ENCODE assay signal across 27 cellular contexts in genomic region chr9:8706546-8706945, GRCh38.
"Had no signal": no experiment of that assay in that cellular context is flagged by ENCODE, and none has a peak within 500 bp of the region (broad histone marks: within the 10 kb centered on the region; RNA-seq: fewer than 3 reads in every experiment).

No MANE protein-coding gene starts in this region.

- ATAC-seq: activated CD4-positive, CD25-positive, alpha-beta regulatory T cell treated with anti-CD3 and anti-CD28 coated beads, Interleukin-2, amount 50 U/mL, for 24 hours; activated CD8-positive, alpha-beta T cell treated with anti-CD3 and anti-CD28 coated beads for 36 hours; activated T-cell treated with anti-CD3 and anti-CD28 coated beads, Interleukin-2, amount 50 U/mL, for 72 hours; Panc1 had no signal

- H3K9me3 Mint-ChIP-seq: activated CD8-positive, alpha-beta T cell treated with anti-CD3 and anti-CD28 coated beads for 36 hours; activated naive CD8-positive, alpha-beta T cell treated with anti-CD3 and anti-CD28 coated beads, Interleukin-2, amount 10 ng/mL, durations not matched to agents 7 days and 5 days; activated T-cell treated with anti-CD3 and anti-CD28 coated beads, Interleukin-2, amount 50 U/mL, for 72 hours; activated T-helper 2 cell treated with anti-CD3 and anti-CD28 coated beads, Interferon-gamma antibody, Interleukin-2, Interleukin-4, amounts not matched to agents 10 μg/mL and 5 μg/mL and 100 μg/mL, durations not matched to agents 14 hours and 24 hours and 36 hours had no signal

- H3K27me3 Mint-ChIP-seq: activated naive CD8-positive, alpha-beta T cell treated with anti-CD3 and anti-CD28 coated beads, Interleukin-2, amount 10 ng/mL, durations not matched to agents 7 days and 5 days had no signal

- H3K27ac Mint-ChIP-seq: activated CD8-positive, alpha-beta T cell treated with anti-CD3 and anti-CD28 coated beads for 36 hours; activated naive CD8-positive, alpha-beta T cell treated with anti-CD3 and anti-CD28 coated beads, Interleukin-2, amount 10 ng/mL, durations not matched to agents 7 days and 5 days; activated T-cell treated with anti-CD3 and anti-CD28 coated beads, Interleukin-2, amount 50 U/mL, for 72 hours; activated T-helper 2 cell treated with anti-CD3 and anti-CD28 coated beads, Interferon-gamma antibody, Interleukin-2, Interleukin-4, amounts not matched to agents 10 μg/mL and 5 μg/mL and 100 μg/mL, durations not matched to agents 14 hours and 24 hours and 36 hours; IgD-negative memory B cell had no signal

- H3K4me3 Mint-ChIP-seq: activated CD8-positive, alpha-beta T cell treated with anti-CD3 and anti-CD28 coated beads for 36 hours; activated naive CD8-positive, alpha-beta T cell treated with anti-CD3 and anti-CD28 coated beads, Interleukin-2, amount 10 ng/mL, durations not matched to agents 7 days and 5 days; activated T-cell treated with anti-CD3 and anti-CD28 coated beads, Interleukin-2, amount 50 U/mL, for 72 hours; IgD-negative memory B cell had no signal

- DNase-seq: activated CD4-positive, alpha-beta T cell treated with anti-CD3 and anti-CD28 coated beads for 4 hours; activated CD8-positive, alpha-beta memory T cell treated with anti-CD3 and anti-CD28 coated beads, Interleukin-2, amount 50 U/mL, for 4 hours; activated CD8-positive, alpha-beta T cell treated with anti-CD3 and anti-CD28 coated beads for 36 hours; activated gamma-delta T cell treated with Interleukin-2 at 50 U/mL for 16 hours; activated naive CD4-positive, alpha-beta T cell treated with anti-CD3 and anti-CD28 coated beads, Interleukin-2, amount 50 U/mL, for 16 hours; activated naive CD8-positive, alpha-beta T cell treated with anti-CD3 and anti-CD28 coated beads, Interleukin-2, amount 10 ng/mL, durations not matched to agents 7 days and 5 days; activated T-cell treated with anti-CD3 and anti-CD28 coated beads, Interleukin-2, amount 50 U/mL, for 72 hours; adrenal gland; anterior cingulate cortex; KG1; NCI-H1092; NCI-H1417; NCI-H2029 treated with DMSO at 0.1 percent for 48 hours; NCI-H446 treated with DMSO at 0.1 percent for 48 hours; NCI-H524 treated with DMSO at 0.1 percent for 48 hours; NCI-H82; NK-92 treated with Interleukin-12 subunit alpha and Interleukin-12 subunit beta, amount 100 ng/mL, for 24 hours; OCI-M1; Right ventricle myocardium superior; SJCRH30; SK-N-SH; T-helper 1 cell; WERI-Rb-1 had no signal

- H3K4me1 Mint-ChIP-seq: activated naive CD8-positive, alpha-beta T cell treated with anti-CD3 and anti-CD28 coated beads, Interleukin-2, amount 10 ng/mL, durations not matched to agents 7 days and 5 days had no signal

- H3K36me3 Mint-ChIP-seq: activated naive CD8-positive, alpha-beta T cell treated with anti-CD3 and anti-CD28 coated beads, Interleukin-2, amount 10 ng/mL, durations not matched to agents 7 days and 5 days; IgD-negative memory B cell had no signal
